In genomic region chr13:99854376-99854775, GRCh38 we compare ENCODE assay signal across 1 cellular context.
TF ChIP-seq lines count a peak whose summit lies in the region.

No MANE protein-coding gene starts in this region.

TF ChIP-seq in H1, 55 proteins besides CTCF, POLR2A, EP300 and RAD21 (continued from another document):
- TF ChIP-seq POLR2AphosphoS5 (IDR thresholded peaks at IDR 0.05; ENCODE audit: low read depth, low read length) (no peak), RFX5 (IDR thresholded peaks at IDR 0.05; ENCODE audit: borderline replicate concordance, low read depth, low read length) (no peak), RNF2 (IDR thresholded peaks at IDR 0.05; ENCODE audit: borderline replicate concordance, low read depth, low read length, missing control alignments, poor library complexity, severe bottlenecking) (no peak), KDM1A (IDR thresholded peaks at IDR 0.05; ENCODE audit: borderline replicate concordance, low read length) (no peak), RXRA (IDR thresholded peaks at IDR 0.05; ENCODE audit: insufficient read depth, low read depth, low read length) (no peak), CBX8 (IDR thresholded peaks at IDR 0.05; ENCODE audit: borderline replicate concordance, low read depth, low read length) (no peak)
- TF ChIP-seq, protein P1, sequence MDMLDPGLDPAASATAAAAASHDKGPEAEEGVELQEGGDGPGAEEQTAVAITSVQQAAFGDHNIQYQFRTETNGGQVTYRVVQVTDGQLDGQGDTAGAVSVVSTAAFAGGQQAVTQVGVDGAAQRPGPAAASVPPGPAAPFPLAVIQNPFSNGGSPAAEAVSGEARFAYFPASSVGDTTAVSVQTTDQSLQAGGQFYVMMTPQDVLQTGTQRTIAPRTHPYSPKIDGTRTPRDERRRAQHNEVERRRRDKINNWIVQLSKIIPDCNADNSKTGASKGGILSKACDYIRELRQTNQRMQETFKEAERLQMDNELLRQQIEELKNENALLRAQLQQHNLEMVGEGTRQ (IDR thresholded peaks at IDR 0.05; ENCODE audit: low read length), result no peak
